Comparison of ENCODE assay signal across 15 cellular contexts in the genomic region with DNA sequence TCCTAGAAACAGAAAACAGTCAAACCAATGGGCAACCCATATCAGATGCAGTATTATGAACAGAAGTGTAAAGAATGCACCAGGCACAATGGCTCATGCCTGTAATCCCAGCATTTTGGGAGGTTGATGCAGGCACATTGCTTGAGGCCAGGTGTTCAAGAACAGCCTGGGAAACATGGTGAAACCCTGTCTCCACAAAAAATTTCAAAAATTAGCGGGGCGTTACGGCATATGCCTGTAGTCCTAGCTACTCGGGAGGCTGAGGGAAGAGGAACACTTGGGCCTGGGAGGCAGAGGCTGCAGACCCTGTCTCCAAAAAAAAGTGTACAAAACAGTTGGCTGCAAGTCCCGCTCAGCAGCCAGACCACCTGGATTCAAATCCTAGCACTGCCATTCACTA. TPM values are rescaled to one million over a fixed set of nuclear protein-coding genes. Genes with fewer than 3 reads are reported as not detected.
DNase-seq lines count a peak whose midpoint lies in the region; TF ChIP-seq lines count a peak whose summit lies in the region.
"Had no signal": no experiment of that assay in that cellular context is flagged by ENCODE, and none has a peak within 500 bp of the region (broad histone marks: within the 10 kb centered on the region; RNA-seq: fewer than 3 reads in every experiment).

No MANE protein-coding gene starts in this region.

- over 99% methylated on average over 5 of the region's 5 CpGs for WGBS in mesenchymal stem cell

- no peaks in the 10 kb centered on the region for H3K27me3 ChIP-seq in mesenchymal stem cell (ENCODE audit: control insufficient read depth in 1 of 2, insufficient read depth in 1 of 2, low read length in 2 of 2)

- no peak overlapping the region for H3K27ac ChIP-seq in mesenchymal stem cell (ENCODE audit: low read length, poor library complexity, severe bottlenecking)

- peaks cover 82% of the 10 kb centered on the region for H3K4me1 Mint-ChIP-seq in activated naive CD8-positive, alpha-beta T cell (ENCODE audit: low read depth)
- peaks cover 71% of the 10 kb centered on the region for H3K4me1 Mint-ChIP-seq in activated naive CD8-positive, alpha-beta T cell treated with anti-CD3 and anti-CD28 coated beads for 36 hours
- peaks cover 77% of the 10 kb centered on the region for H3K4me1 Mint-ChIP-seq in activated CD4-positive, alpha-beta memory T cell treated with anti-CD3 and anti-CD28 coated beads for 36 hours (ENCODE audit: low read depth)
- peaks cover 51% of the 10 kb centered on the region for H3K4me1 Mint-ChIP-seq in type B pancreatic cell (ENCODE audit: unreplicated experiment)

- intact Hi-C loops in activated CD4-positive, alpha-beta memory T cell treated with anti-CD3 and anti-CD28 coated beads for 36 hours (cut with micrococcal nuclease) = loop anchor here (5.0 kb wide), 1 partner anchor 143 kb away; the partner anchor contains the start of gene RAB35

- peaks cover 9 to 28% of the 10 kb centered on the region in 2 experiments for H3K36me3 ChIP-seq in mesenchymal stem cell (ENCODE audit: control insufficient read depth in 1 of 2, insufficient read depth in 2 of 2, low read depth in 1 of 2, low read length in 2 of 2)

- H4K91ac ChIP-seq in mesenchymal stem cell (ENCODE audit: low read length) = no peak overlapping the region

- H3K4me1 ChIP-seq in mesenchymal stem cell (ENCODE audit: control insufficient read depth, insufficient read depth, low read depth, low read length) = peaks cover 37% of the 10 kb centered on the region

- H3K14ac ChIP-seq in mesenchymal stem cell (ENCODE audit: low read length in 2 of 2) = no peak overlapping the region

- H3K4ac ChIP-seq in mesenchymal stem cell (ENCODE audit: low read depth in 1 of 2, low read length in 2 of 2) = no peak overlapping the region

- H2BK12ac ChIP-seq in mesenchymal stem cell (ENCODE audit: low read length in 2 of 2) = no peak overlapping the region

- no peak overlapping the region for H2BK120ac ChIP-seq in mesenchymal stem cell (ENCODE audit: low read depth, low read length)

- H3K18ac ChIP-seq in mesenchymal stem cell (ENCODE audit: low read depth in 1 of 2, low read length in 2 of 2) = no peak overlapping the region

- H2BK15ac ChIP-seq in mesenchymal stem cell (ENCODE audit: low read depth, poor library complexity, severe bottlenecking) = no peak overlapping the region

- H3K9ac ChIP-seq in mesenchymal stem cell (ENCODE audit: low read length) = no peak overlapping the region

- peak overlapping the region; percentile 70 for H3K27ac Mint-ChIP-seq in activated naive CD8-positive, alpha-beta T cell
- no peak overlapping the region for H3K27ac Mint-ChIP-seq in activated naive CD8-positive, alpha-beta T cell treated with anti-CD3 and anti-CD28 coated beads for 36 hours
- peak overlapping the region; percentile 40 for H3K27ac Mint-ChIP-seq in activated CD4-positive, alpha-beta memory T cell treated with anti-CD3 and anti-CD28 coated beads for 36 hours
- H3K27ac Mint-ChIP-seq in type B pancreatic cell = peak overlapping the region; percentile 72

- H3K79me1 ChIP-seq in mesenchymal stem cell (replicated peaks; ENCODE audit: low read length, poor library complexity, severe bottlenecking) = no peaks in the 10 kb centered on the region

- no peak for TF ChIP-seq CTCF in type B pancreatic cell (conservative IDR thresholded peaks at IDR 0.05)

- H3K9me3 Mint-ChIP-seq in activated naive CD8-positive, alpha-beta T cell (ENCODE audit: low read depth) = no peaks in the 10 kb centered on the region
- no peaks in the 10 kb centered on the region for H3K9me3 Mint-ChIP-seq in activated naive CD8-positive, alpha-beta T cell treated with anti-CD3 and anti-CD28 coated beads for 36 hours
- no peaks in the 10 kb centered on the region for H3K9me3 Mint-ChIP-seq in activated CD4-positive, alpha-beta memory T cell treated with anti-CD3 and anti-CD28 coated beads for 36 hours
- no peaks in the 10 kb centered on the region for H3K9me3 Mint-ChIP-seq in type B pancreatic cell

- H3K4me2 ChIP-seq in mesenchymal stem cell (ENCODE audit: low read length, poor library complexity, severe bottlenecking) = no peak overlapping the region

- POLR2A ChIA-PET in activated CD4-positive, alpha-beta memory T cell treated with anti-CD3 and anti-CD28 coated beads for 36 hours (lab: Charles Lee) = interaction anchor here (1.5 kb wide), 1 partner anchor 22 kb away, joined by 4 read pairs; no protein-coding TSS in a partner anchor

- DNase-seq in activated naive CD8-positive, alpha-beta T cell treated with anti-CD3 and anti-CD28 coated beads for 36 hours = no peak
- no peak for DNase-seq in activated CD4-positive, alpha-beta memory T cell treated with anti-CD3 and anti-CD28 coated beads for 36 hours
- no peak for DNase-seq in mesenchymal stem cell
- DNase-seq in type B pancreatic cell (ENCODE audit: extremely low spot score, unreplicated experiment) = no peak
- no peak for DNase-seq in medulla oblongata (ENCODE audit: extremely low spot score)
- no peak for DNase-seq in GM19238 (ENCODE audit: insufficient read length, low spot score)
- DNase-seq in NCI-H774 (lab: John Stamatoyannopoulos, UW) = no peak
- DNase-seq: caudate nucleus; COR-L47; effector memory CD4-positive, alpha-beta T cell; NCI-H187 treated with DMSO at 0.1 percent for 48 hours; substantia nigra; SW 1271 had no signal

- CTCF ChIA-PET in activated CD4-positive, alpha-beta memory T cell treated with anti-CD3 and anti-CD28 coated beads for 36 hours (lab: Charles Lee) = interaction anchor here (11.4 kb wide), 1 partner anchor 33 kb away, joined by 614 read pairs; no protein-coding TSS in a partner anchor

- no peak overlapping the region for H2BK5ac ChIP-seq in mesenchymal stem cell (ENCODE audit: low read depth, low read length, poor library complexity, severe bottlenecking)

- no peak overlapping the region for H2AFZ ChIP-seq in mesenchymal stem cell (ENCODE audit: low read depth, low read length)

- H3K9me3 ChIP-seq in mesenchymal stem cell (ENCODE audit: control insufficient read depth, low read length) = no peaks in the 10 kb centered on the region

- H3K4me3 Mint-ChIP-seq in activated naive CD8-positive, alpha-beta T cell = peak overlapping the region; percentile 38
- H3K4me3 Mint-ChIP-seq in activated naive CD8-positive, alpha-beta T cell treated with anti-CD3 and anti-CD28 coated beads for 36 hours = no peak overlapping the region
- no peak overlapping the region for H3K4me3 Mint-ChIP-seq in activated CD4-positive, alpha-beta memory T cell treated with anti-CD3 and anti-CD28 coated beads for 36 hours
- H3K4me3 Mint-ChIP-seq in type B pancreatic cell = no peak overlapping the region

- H4K8ac ChIP-seq in mesenchymal stem cell (ENCODE audit: low read length) = no peak overlapping the region

- peak overlapping the region; percentile 37 for H2AK5ac ChIP-seq in mesenchymal stem cell (ENCODE audit: low read length, severe bottlenecking)

- H3K36me3 Mint-ChIP-seq in activated naive CD8-positive, alpha-beta T cell = no peaks in the 10 kb centered on the region
- H3K36me3 Mint-ChIP-seq in activated naive CD8-positive, alpha-beta T cell treated with anti-CD3 and anti-CD28 coated beads for 36 hours = no peaks in the 10 kb centered on the region
- no peaks in the 10 kb centered on the region for H3K36me3 Mint-ChIP-seq in activated CD4-positive, alpha-beta memory T cell treated with anti-CD3 and anti-CD28 coated beads for 36 hours
- H3K36me3 Mint-ChIP-seq in type B pancreatic cell = peaks cover 4% of the 10 kb centered on the region

- peak overlapping the region in 1 of 2 experiments; percentile 29 for H3K4me3 ChIP-seq in mesenchymal stem cell (ENCODE audit: insufficient read depth in 1 of 2, low read depth in 1 of 2, low read length in 2 of 2)

- no peaks in the 10 kb centered on the region for H3K27me3 Mint-ChIP-seq in activated naive CD8-positive, alpha-beta T cell
- no peaks in the 10 kb centered on the region for H3K27me3 Mint-ChIP-seq in activated naive CD8-positive, alpha-beta T cell treated with anti-CD3 and anti-CD28 coated beads for 36 hours
- no peaks in the 10 kb centered on the region for H3K27me3 Mint-ChIP-seq in activated CD4-positive, alpha-beta memory T cell treated with anti-CD3 and anti-CD28 coated beads for 36 hours
- H3K27me3 Mint-ChIP-seq in type B pancreatic cell = no peaks in the 10 kb centered on the region

- no peak overlapping the region for H3K23ac ChIP-seq in mesenchymal stem cell (ENCODE audit: low read length in 2 of 2)

RNA-seq across cellular contexts. Expression of gene PXN, which starts 4.9 kb away (rescaled TPM):
- 10 to 100 TPM; 37.1 to 39.2 TPM for total RNA-seq in activated naive CD8-positive, alpha-beta T cell treated with anti-CD3 and anti-CD28 coated beads for 36 hours
- 10 to 100 TPM; 74.0 to 75.0 TPM for total RNA-seq in activated CD4-positive, alpha-beta memory T cell treated with anti-CD3 and anti-CD28 coated beads for 36 hours
- polyA plus RNA-seq in mesenchymal stem cell (2013, experiment 1 of 2) = 90.4 TPM
- polyA plus RNA-seq in mesenchymal stem cell (2013, experiment 2 of 2) = 88.1 TPM
- total RNA-seq in type B pancreatic cell (ENCODE audit: low replicate concordance) = 60.7 and 127 TPM in 2 replicates

RNA-seq across cellular contexts. Expression of gene RNU4-2, which starts 31.1 kb away (rescaled TPM):
- 1,000 to 10,000 TPM; 1,075 to 1,133 TPM for total RNA-seq in activated naive CD8-positive, alpha-beta T cell treated with anti-CD3 and anti-CD28 coated beads for 36 hours
- 1,000 to 10,000 TPM; 2,395 to 2,750 TPM for total RNA-seq in activated CD4-positive, alpha-beta memory T cell treated with anti-CD3 and anti-CD28 coated beads for 36 hours
- polyA plus RNA-seq in mesenchymal stem cell (2013, experiment 1 of 2) = not detected
- polyA plus RNA-seq in mesenchymal stem cell (2013, experiment 2 of 2) = not detected
- total RNA-seq in type B pancreatic cell (ENCODE audit: low replicate concordance) = 6,693 and 9,065 TPM in 2 replicates
- polyA plus RNA-seq: adipose tissue had no signal

RNA-seq across cellular contexts. Expression of gene RNU4-1, which starts 32.4 kb away (rescaled TPM):
- total RNA-seq in activated naive CD8-positive, alpha-beta T cell treated with anti-CD3 and anti-CD28 coated beads for 36 hours = 100 to 1,000 TPM; 768 to 829 TPM
- total RNA-seq in activated CD4-positive, alpha-beta memory T cell treated with anti-CD3 and anti-CD28 coated beads for 36 hours = 1,000 to 10,000 TPM; 1,180 to 1,201 TPM
- not detected for polyA plus RNA-seq in mesenchymal stem cell (2013, experiment 1 of 2)
- polyA plus RNA-seq in mesenchymal stem cell (2013, experiment 2 of 2) = not detected
- 4,376 and 7,253 TPM in 2 replicates for total RNA-seq in type B pancreatic cell (ENCODE audit: low replicate concordance)
- polyA plus RNA-seq: adipose tissue had no signal

RNA-seq across cellular contexts. Expression of gene SIRT4, which starts 41.5 kb away (rescaled TPM):
- 1 to 10 TPM; 1.9 to 2.1 TPM for total RNA-seq in activated naive CD8-positive, alpha-beta T cell treated with anti-CD3 and anti-CD28 coated beads for 36 hours
- 1 to 10 TPM; 1.8 to 2.0 TPM for total RNA-seq in activated CD4-positive, alpha-beta memory T cell treated with anti-CD3 and anti-CD28 coated beads for 36 hours
- 0.99 TPM for polyA plus RNA-seq in mesenchymal stem cell (2013, experiment 1 of 2)
- 0.85 TPM for polyA plus RNA-seq in mesenchymal stem cell (2013, experiment 2 of 2)
- 2.0 and 2.7 TPM in 2 replicates for total RNA-seq in type B pancreatic cell (ENCODE audit: low replicate concordance)

RNA-seq across cellular contexts. Expression of gene RPLP0, which starts 59.7 kb away (rescaled TPM):
- 1,000 to 10,000 TPM; 3,852 to 4,173 TPM for total RNA-seq in activated naive CD8-positive, alpha-beta T cell treated with anti-CD3 and anti-CD28 coated beads for 36 hours
- 1,000 to 10,000 TPM; 4,273 to 4,368 TPM for total RNA-seq in activated CD4-positive, alpha-beta memory T cell treated with anti-CD3 and anti-CD28 coated beads for 36 hours
- 3,349 TPM for polyA plus RNA-seq in mesenchymal stem cell (2013, experiment 1 of 2)
- 3,313 TPM for polyA plus RNA-seq in mesenchymal stem cell (2013, experiment 2 of 2)
- 2,585 and 2,806 TPM in 2 replicates for total RNA-seq in type B pancreatic cell (ENCODE audit: low replicate concordance)
